9 cellular contexts compared by ENCODE assay signal in genomic region chr19:49019242-49019932, GRCh38. TPM values are rescaled to one million over a fixed set of nuclear protein-coding genes. Genes with fewer than 3 reads are reported as not detected.
DNase-seq lines count a peak whose midpoint lies in the region; ATAC-seq, FAIRE-seq and TF ChIP-seq lines count a peak whose summit lies in the region.
"Had no signal": no experiment of that assay in that cellular context is flagged by ENCODE, and none has a peak within 500 bp of the region (broad histone marks: within the 10 kb centered on the region; RNA-seq: fewer than 3 reads in every experiment).

No MANE protein-coding gene starts in this region.

- peak; percentile 83 for DNase-seq in NCI-H2029 (lab: John Stamatoyannopoulos, UW)
- DNase-seq in NCI-H2029 treated with DMSO at 0.1 percent for 48 hours (lab: John Stamatoyannopoulos, UW) = no peak
- DNase-seq in NT2/D1 (ENCODE audit: low read depth, low spot score) = peak; percentile 35
- peak; percentile 69 to 75 for DNase-seq in activated T-cell treated with anti-CD3 and anti-CD28 coated beads, Interleukin-2, amount 50 U/mL, for 72 hours
- DNase-seq in fibroblast of villous mesenchyme (ENCODE audit: low read depth) = peak; percentile 68
- DNase-seq in pancreas = peak; percentile 80 to 97 (median 90)
- peak; percentile 94 for DNase-seq in upper lobe of right lung

- H3K4me1 Mint-ChIP-seq in activated T-cell treated with anti-CD3 and anti-CD28 coated beads, Interleukin-2, amount 50 U/mL, for 72 hours (ENCODE audit: low read depth) = peaks cover 28% of the 10 kb centered on the region

- no peak overlapping the region for H3K27ac Mint-ChIP-seq in activated T-cell treated with anti-CD3 and anti-CD28 coated beads, Interleukin-2, amount 50 U/mL, for 72 hours

- H3K27me3 ChIP-seq in NT2/D1 (ENCODE audit: insufficient read depth, insufficient read length) (no peaks in the 10 kb centered on the region), pancreas (no peaks in the 10 kb centered on the region), upper lobe of right lung (no peaks in the 10 kb centered on the region)

- peak overlapping the region; percentile 70 to 93 for H3K4me3 Mint-ChIP-seq in activated T-cell treated with anti-CD3 and anti-CD28 coated beads, Interleukin-2, amount 50 U/mL, for 72 hours

- H3K9me3 ChIP-seq in NT2/D1 (ENCODE audit: insufficient read depth, low read length) (no peaks in the 10 kb centered on the region), pancreas (no peaks in the 10 kb centered on the region), upper lobe of right lung (no peaks in the 10 kb centered on the region)

- peak; percentile 51 to 60 for ATAC-seq in activated T-cell treated with anti-CD3 and anti-CD28 coated beads, Interleukin-2, amount 50 U/mL, for 72 hours (replicated peaks in 1 of 2)
- ATAC-seq in pancreas (peak; percentile 85 to 93 (median 91)), upper lobe of right lung (peak; percentile 84), GM21717 (IDR thresholded peaks at IDR 0.05; ENCODE audit: unreplicated experiment) (no peak)

- no peak for FAIRE-seq in pancreas (lab: Jason Lieb, UNC)
- FAIRE-seq: G401.6 had no signal

- H3K36me3 Mint-ChIP-seq in activated T-cell treated with anti-CD3 and anti-CD28 coated beads, Interleukin-2, amount 50 U/mL, for 72 hours (ENCODE audit: insufficient read depth in 2 of 2) = peaks cover 0 to 3% of the 10 kb centered on the region in 2 donors

- H3K4me1 ChIP-seq in NT2/D1 (ENCODE audit: insufficient read depth, insufficient read length) (peaks cover 6% of the 10 kb centered on the region), pancreas (peaks cover 0 to 9% (median 3%) of the 10 kb centered on the region in 3 donors), upper lobe of right lung (peaks cover 26% of the 10 kb centered on the region)

- H3K9me3 Mint-ChIP-seq in activated T-cell treated with anti-CD3 and anti-CD28 coated beads, Interleukin-2, amount 50 U/mL, for 72 hours = no peaks in the 10 kb centered on the region

- no peak overlapping the region for H3K9ac ChIP-seq in NT2/D1 (ENCODE audit: insufficient read length, low read depth)

- intact Hi-C loops in pancreas (cut with DNase I) = no loop called here
- intact Hi-C loops in upper lobe of right lung (cut with DNase I) = no loop called here

- H3K27ac ChIP-seq in pancreas (peak overlapping the region in 3 of 4 donors; percentile 26 to 50 (median 46)), upper lobe of right lung (no peak overlapping the region)

- H3K36me3 ChIP-seq in NT2/D1 (ENCODE audit: insufficient read depth, insufficient read length, low read length) (peaks cover 23% of the 10 kb centered on the region), pancreas (no peaks in the 10 kb centered on the region), upper lobe of right lung (peaks cover 9% of the 10 kb centered on the region)

- H3K4me3 ChIP-seq in NT2/D1 (ENCODE audit: insufficient read length, low read depth) (no peak overlapping the region), fibroblast of villous mesenchyme (ENCODE audit: low read depth, low read length) (peak overlapping the region; percentile 55), pancreas (peak overlapping the region; percentile 5 to 56 (median 30)), upper lobe of right lung (peak overlapping the region; percentile 54)

- no peak for TF ChIP-seq CTCF in fibroblast of villous mesenchyme (IDR thresholded peaks at IDR 0.05; ENCODE audit: insufficient read depth, low read depth, low read length)
- no peak for TF ChIP-seq CTCF in pancreas (IDR thresholded peaks at IDR 0.05)
- no peak for TF ChIP-seq CTCF in upper lobe of right lung (IDR thresholded peaks at IDR 0.05)

- H3K27me3 Mint-ChIP-seq in activated T-cell treated with anti-CD3 and anti-CD28 coated beads, Interleukin-2, amount 50 U/mL, for 72 hours (ENCODE audit: low read depth) = peaks cover 26% of the 10 kb centered on the region

- WGBS in pancreas, 2 donors = 7 to 8% methylated on average over 36 to 41 of the region's 41 CpGs

RNA-seq across cellular contexts. Expression of gene LHB, which starts 2.5 kb away (rescaled TPM):
- total RNA-seq in activated T-cell treated with anti-CD3 and anti-CD28 coated beads, Interleukin-2, amount 50 U/mL, for 72 hours = not detected
- 0.32 TPM in 1 of 2 replicates, not detected in the other for total RNA-seq in fibroblast of villous mesenchyme
- 1 to 10 TPM in 5 of 6 donors, under 1 TPM in 1; 0.98 to 6.6 (median 3.5) TPM for total RNA-seq in pancreas
- 10 to 100 TPM; 30.1 to 54.4 TPM for polyA plus RNA-seq in pancreas
- not detected for total RNA-seq in upper lobe of right lung

RNA-seq across cellular contexts. Expression of gene CGB3, which starts 4.7 kb away (rescaled TPM):
- total RNA-seq in activated T-cell treated with anti-CD3 and anti-CD28 coated beads, Interleukin-2, amount 50 U/mL, for 72 hours = not detected
- total RNA-seq in fibroblast of villous mesenchyme = not detected in 2 replicates
- total RNA-seq in pancreas = not detected
- polyA plus RNA-seq in pancreas = not detected
- total RNA-seq in upper lobe of right lung = not detected

RNA-seq across cellular contexts. Expression of gene CGB2, which starts 12.3 kb away (rescaled TPM):
- 1 to 10 TPM in 1 of 2 donors, not detected in 1; 1.4 TPM for total RNA-seq in activated T-cell treated with anti-CD3 and anti-CD28 coated beads, Interleukin-2, amount 50 U/mL, for 72 hours
- total RNA-seq in fibroblast of villous mesenchyme (not detected in 2 replicates), pancreas (not detected), upper lobe of right lung (not detected)
- polyA plus RNA-seq in pancreas = not detected

RNA-seq across cellular contexts. Expression of gene CGB1, which starts 17.3 kb away (rescaled TPM):
- not detected for total RNA-seq in activated T-cell treated with anti-CD3 and anti-CD28 coated beads, Interleukin-2, amount 50 U/mL, for 72 hours
- total RNA-seq in fibroblast of villous mesenchyme = not detected in 2 replicates
- total RNA-seq in pancreas = not detected
- not detected for polyA plus RNA-seq in pancreas
- total RNA-seq in upper lobe of right lung = not detected

RNA-seq across cellular contexts. Expression of gene CGB5, which starts 24.3 kb away (rescaled TPM):
- total RNA-seq in activated T-cell treated with anti-CD3 and anti-CD28 coated beads, Interleukin-2, amount 50 U/mL, for 72 hours = not detected
- 0.32 TPM in 1 of 2 replicates, not detected in the other for total RNA-seq in fibroblast of villous mesenchyme
- not detected for total RNA-seq in pancreas
- not detected for polyA plus RNA-seq in pancreas
- total RNA-seq in upper lobe of right lung = not detected
